ENCODE assay signal across 19 cellular contexts in the genomic region with DNA sequence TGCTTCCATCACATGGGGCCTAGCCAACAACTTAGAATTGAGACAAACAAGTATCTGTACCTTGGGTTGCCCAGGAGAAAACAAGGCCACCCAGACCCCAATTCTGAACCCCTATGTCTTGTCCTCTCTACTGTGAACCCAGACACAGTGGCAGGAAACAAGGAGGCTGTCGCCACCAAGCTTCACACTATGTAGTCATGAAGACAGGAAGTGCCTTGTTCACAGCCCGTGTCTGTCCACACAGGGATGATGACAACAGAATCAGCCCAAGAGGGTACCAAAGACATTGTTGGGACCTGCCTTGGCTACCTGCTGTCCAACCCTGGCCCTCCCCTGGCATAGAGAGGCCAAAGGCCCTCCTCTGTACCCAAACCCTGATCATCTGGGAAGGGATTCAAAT.
DNase-seq lines count a peak whose midpoint lies in the region; ATAC-seq, FAIRE-seq and TF ChIP-seq lines count a peak whose summit lies in the region.
"Had no signal": no experiment of that assay in that cellular context is flagged by ENCODE, and none has a peak within 500 bp of the region (broad histone marks: within the 10 kb centered on the region; RNA-seq: fewer than 3 reads in every experiment).

No MANE protein-coding gene starts in this region.

- WGBS in GM12878 (ENCODE audit: insufficient coverage, insufficient replicate concordance, low lambda C conversion rate, missing lambda C conversion rate), result 13% methylated on average over 2 of the region's 2 CpGs
- WGBS in thyroid gland, 2 donors, result 80 to 83% methylated on average over 2 of the region's 2 CpGs

- no peak for TF ChIP-seq CTCF in C4-2B (conservative IDR thresholded peaks at IDR 0.05)
- TF ChIP-seq CTCF in GM10266 (IDR thresholded peaks at IDR 0.05; ENCODE audit: control insufficient read depth, insufficient read depth, low read depth, missing control alignments), result no peak
- TF ChIP-seq CTCF in GM12878 (IDR thresholded peaks at IDR 0.05 in 2 of 3, conservative IDR thresholded peaks at IDR 0.05 in 1 of 3; ENCODE audit: control insufficient read depth in 2 of 3, extremely low read depth in 1 of 3, insufficient read depth in 1 of 3, low read depth in 3 of 3, low read length in 3 of 3), result no peak
- no peak for TF ChIP-seq CTCF in thyroid gland (IDR thresholded peaks at IDR 0.05)
- no peak for TF ChIP-seq CTCF in GM23338 (conservative IDR thresholded peaks at IDR 0.05; ENCODE audit: low read depth in 2 of 2)

- in situ Hi-C loops in GM12878 (cut with MboI), result no loop called here

- peaks cover 2% of the 10 kb centered on the region for H3K27me3 Mint-ChIP-seq in GM23338 (ENCODE audit: insufficient read depth, low read depth, poor library complexity)
- H3K27me3 Mint-ChIP-seq: dendritic cell treated with granulocyte-macrophage colony-stimulating factor and Interleukin-4, amounts not matched to agents 40 ng/mL and 50 ng/mL, for 4 days; progenitor cell of endocrine pancreas had no signal

- H3K36me3 ChIP-seq in GM12878 (ENCODE audit: control insufficient read depth in 2 of 2, insufficient read depth in 2 of 2, low read length in 1 of 2) (no peaks in the 10 kb centered on the region), thyroid gland (no peaks in the 10 kb centered on the region), GM23338 (ENCODE audit: insufficient read depth) (no peaks in the 10 kb centered on the region)
- H3K36me3 ChIP-seq: SJCRH30, thoracic aorta had no signal

- no peak overlapping the region for H3K4me3 Mint-ChIP-seq in GM23338
- H3K4me3 Mint-ChIP-seq: dendritic cell treated with granulocyte-macrophage colony-stimulating factor and Interleukin-4, amounts not matched to agents 40 ng/mL and 50 ng/mL, for 4 days had no signal

- no peaks in the 10 kb centered on the region for H4K20me1 ChIP-seq in GM12878 (ENCODE audit: control insufficient read depth, insufficient read depth)
- no peaks in the 10 kb centered on the region for H4K20me1 ChIP-seq in GM23338 (replicated peaks; ENCODE audit: insufficient read depth)

- H3K4me3 ChIP-seq in GM12878, result no peak overlapping the region
- no peak overlapping the region for H3K4me3 ChIP-seq in thyroid gland (replicated peaks in 1 of 3)
- H3K4me3 ChIP-seq in GM23338, result no peak overlapping the region
- H3K4me3 ChIP-seq: hepatocyte, SJCRH30, thoracic aorta had no signal

- H2AFZ ChIP-seq in GM12878 (ENCODE audit: control insufficient read depth, low read depth, low read length), result peak overlapping the region; percentile 3
- H2AFZ ChIP-seq in GM23338, result no peak overlapping the region
- H2AFZ ChIP-seq: hepatocyte had no signal

- H3K9me3 ChIP-seq in GM12878 (replicated peaks; ENCODE audit: control insufficient read depth, insufficient read depth, low read length), result no peaks in the 10 kb centered on the region; the same call in 2 of the 3 replicates
- H3K9me3 ChIP-seq in thyroid gland, result no peaks in the 10 kb centered on the region
- H3K9me3 ChIP-seq: SJCRH30 had no signal

- no TSS peak for BruUV-seq in GM12878 (replicated peaks; lab: Mats Ljungman, UMichigan)

- peaks cover 19% of the 10 kb centered on the region for H3K4me1 ChIP-seq in GM12878 (ENCODE audit: control insufficient read depth, insufficient read depth, low read length)
- H3K4me1 ChIP-seq in thyroid gland, result no peaks in the 10 kb centered on the region
- no peaks in the 10 kb centered on the region for H3K4me1 ChIP-seq in GM23338 (ENCODE audit: insufficient read depth)
- H3K4me1 ChIP-seq: SJCRH30 had no signal

- H3K4me2 ChIP-seq in GM12878 (ENCODE audit: control insufficient read depth, insufficient read depth) (no peak overlapping the region), GM23338 (no peak overlapping the region)
- H3K4me2 ChIP-seq: hepatocyte, KMS-11 had no signal

- H3K36me3 Mint-ChIP-seq in GM23338 (ENCODE audit: low read depth), result no peaks in the 10 kb centered on the region

- CTCF ChIA-PET in GM12878 (lab: Yijun Ruan, JAX), result interaction anchor here (1.0 kb wide), 1 partner anchor 192 kb away, joined by 3 read pairs; no protein-coding TSS in a partner anchor

- H3K27ac ChIP-seq in C4-2B, result peak overlapping the region; percentile 91
- H3K27ac ChIP-seq in GM12878 (ENCODE audit: control insufficient read depth, insufficient read depth), result no peak overlapping the region; the same call in 1 of the 2 replicates
- H3K27ac ChIP-seq in thyroid gland, result no peak overlapping the region
- H3K27ac ChIP-seq in GM23338 (ENCODE audit: low read depth), result no peak overlapping the region
- H3K27ac ChIP-seq: hepatocyte, KMS-11, SJCRH30, thoracic aorta had no signal

- H3K9ac ChIP-seq in GM12878 (ENCODE audit: control insufficient read depth, insufficient read depth, low read length), result no peak overlapping the region
- H3K9ac ChIP-seq: KMS-11 had no signal

- TF ChIP-seq POLR2A in GM12878 (IDR thresholded peaks at IDR 0.05; ENCODE audit: low read depth, low read length) (0 out of 2 replicates have a peak, but pooled peaks have one; percentile 18), thyroid gland (IDR thresholded peaks at IDR 0.05) (no peak), erythroblast (IDR thresholded peaks at IDR 0.05; ENCODE audit: low read length) (no peak)

- DNase-seq in GM10266 (ENCODE audit: extremely low spot score), result peak; percentile 44
- DNase-seq in GM12878 (ENCODE audit: low read depth, low spot score), result no peak
- no peak for DNase-seq in thyroid gland
- no peak for DNase-seq in GM19238 (ENCODE audit: insufficient read length, low spot score)
- no peak for DNase-seq in erythroblast (lab: John Stamatoyannopoulos, UW)
- DNase-seq in GM23338 (ENCODE audit: low spot score), result no peak
- DNase-seq: NCI-H1436; NCI-H226; stimulated activated CD4-positive, alpha-beta T cell treated with anti-CD3 and anti-CD28 coated beads, Interleukin-12 subunit alpha, Interleukin-12 subunit beta, amount 100 ng/mL, for 4 hours had no signal

- peaks cover 8% of the 10 kb centered on the region; the same call in 2 of the 3 replicates for H3K9me3 Mint-ChIP-seq in GM23338

- FAIRE-seq in GM12878 (lab: Jason Lieb, UNC), result no peak
- FAIRE-seq: GM18507 had no signal

- SMC1A ChIA-PET in GM12878 (lab: Charles Lee; ENCODE audit: uncharacterized antibody, unreplicated experiment), result no interaction called here

- RAD21 ChIA-PET in GM12878 (lab: Charles Lee; ENCODE audit: unreplicated experiment), result interaction anchor here (0.6 kb wide), 1 partner anchor 10 kb away, joined by 4 read pairs; no protein-coding TSS in a partner anchor

- ATAC-seq in HG03565 (IDR thresholded peaks at IDR 0.05; ENCODE audit: unreplicated experiment) (peak; percentile 56), GM12878 (no peak), GM23338 (no peak)
- ATAC-seq: HCT116 had no signal

- POLR2A ChIA-PET in GM12878 (lab: Charles Lee), result no interaction called here

- TF ChIP-seq EP300 in GM12878 (IDR thresholded peaks at IDR 0.05; ENCODE audit: borderline replicate concordance in 1 of 2, control insufficient read depth in 1 of 2, low read depth in 2 of 2, low read length in 2 of 2), result no peak

- intact Hi-C loops in GM12878 (cut with micrococcal nuclease; ENCODE audit: unreplicated experiment) (no loop called here), thyroid gland (cut with DNase I) (no loop called here)

- no peak overlapping the region for H3K27ac Mint-ChIP-seq in GM23338
- H3K27ac Mint-ChIP-seq: dendritic cell treated with granulocyte-macrophage colony-stimulating factor and Interleukin-4, amounts not matched to agents 40 ng/mL and 50 ng/mL, for 4 days; progenitor cell of endocrine pancreas had no signal

- H3K79me2 ChIP-seq in GM12878 (ENCODE audit: control insufficient read depth, insufficient read depth, low read length), result no peaks in the 10 kb centered on the region
- no peaks in the 10 kb centered on the region for H3K79me2 ChIP-seq in GM23338 (replicated peaks; ENCODE audit: insufficient read depth)
- H3K79me2 ChIP-seq: hepatocyte had no signal

- no peaks in the 10 kb centered on the region for H3F3A ChIP-seq in GM23338 (replicated peaks; ENCODE audit: low read depth)

- H3K9me2 ChIP-seq in GM23338 (ENCODE audit: insufficient read depth), result peaks cover 17% of the 10 kb centered on the region

- H3K27me3 ChIP-seq in GM12878 (replicated peaks in 1 of 2; ENCODE audit: control insufficient read depth in 2 of 2, insufficient read depth in 2 of 2, low read length in 1 of 2) (no peaks in the 10 kb centered on the region), thyroid gland (no peaks in the 10 kb centered on the region), GM23338 (ENCODE audit: insufficient read depth) (no peaks in the 10 kb centered on the region)
- H3K27me3 ChIP-seq: hepatocyte, SJCRH30 had no signal

- TF ChIP-seq RAD21 in GM12878 (IDR thresholded peaks at IDR 0.05; ENCODE audit: insufficient read depth, low read depth, low read length), result peak; percentile 23; the same call in 1 of the 2 replicates

- H3K4me1 Mint-ChIP-seq in GM23338, result peaks cover 4% of the 10 kb centered on the region

TF ChIP-seq in GM12878, 131 proteins besides CTCF, POLR2A, EP300 and RAD21 (continues in another document):
- no peak for TF ChIP-seq SREBF2 (IDR thresholded peaks at IDR 0.05; ENCODE audit: low read length)
- peak; percentile 52 for TF ChIP-seq CREM (IDR thresholded peaks at IDR 0.05; ENCODE audit: low read depth)
- TF ChIP-seq SREBF1 (IDR thresholded peaks at IDR 0.05; ENCODE audit: low read length), result no peak
- TF ChIP-seq EZH2 (IDR thresholded peaks at IDR 0.05; ENCODE audit: borderline replicate concordance, control insufficient read depth, low read depth, low read length), result no peak
- TF ChIP-seq SIX5 (IDR thresholded peaks at IDR 0.05; ENCODE audit: low read depth, low read length, severe bottlenecking), result no peak
